8 cellular contexts compared by ENCODE assay signal in the genomic region with DNA sequence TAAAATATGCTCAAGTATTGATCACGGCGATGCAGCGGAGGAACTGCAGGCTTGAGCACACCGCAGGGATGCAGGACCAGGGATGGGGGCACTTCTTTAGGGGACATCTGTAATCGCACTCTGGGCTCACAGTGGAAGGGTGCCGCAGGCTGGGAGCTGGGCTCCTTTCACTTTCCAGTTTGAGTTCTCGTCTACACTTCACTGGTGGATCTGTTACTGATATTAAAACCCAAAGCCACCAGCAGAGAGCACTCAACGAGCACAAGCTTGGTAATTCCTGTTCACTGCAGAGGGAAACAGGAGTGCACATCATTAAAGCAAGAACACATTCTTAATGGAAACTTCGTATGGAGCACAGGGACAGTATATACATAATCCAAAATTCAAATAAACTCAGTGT.
DNase-seq lines count a peak whose midpoint lies in the region; ATAC-seq and TF ChIP-seq lines count a peak whose summit lies in the region.

No MANE protein-coding gene starts in this region.

- H2AFZ ChIP-seq in IMR-90 (replicated peaks; ENCODE audit: low read length, poor library complexity) = peak overlapping the region; percentile 71

- ATAC-seq in IMR-90 (ENCODE audit: low read depth) (peak; percentile 76), GM21576 (IDR thresholded peaks at IDR 0.05; ENCODE audit: unreplicated experiment) (no peak)

- no peaks in the 10 kb centered on the region for H3K27me3 ChIP-seq in IMR-90 (ENCODE audit: control insufficient read depth, insufficient read depth, low read length)
- H3K27me3 ChIP-seq in adrenal gland = no peaks in the 10 kb centered on the region
- H3K27me3 ChIP-seq in thyroid gland = no peaks in the 10 kb centered on the region

- H3K4ac ChIP-seq in IMR-90 (ENCODE audit: low read depth, low read length) = peak overlapping the region; percentile 37

- no peaks in the 10 kb centered on the region for H3K9me3 ChIP-seq in IMR-90 (ENCODE audit: control insufficient read depth, insufficient read depth, low read length)
- H3K9me3 ChIP-seq in adrenal gland (replicated peaks in 1 of 3) = no peaks in the 10 kb centered on the region
- no peaks in the 10 kb centered on the region for H3K9me3 ChIP-seq in thyroid gland

- peak; percentile 37 for TF ChIP-seq CTCF in 22Rv1 (IDR thresholded peaks at IDR 0.05)
- TF ChIP-seq CTCF in GM13976 (IDR thresholded peaks at IDR 0.05; ENCODE audit: borderline replicate concordance, control extremely low read depth, extremely low read depth, insufficient read depth, missing control alignments) = no peak
- TF ChIP-seq CTCF in IMR-90 (conservative IDR thresholded peaks at IDR 0.05; ENCODE audit: low read depth, low read length) = peak; percentile 67
- peak; percentile 30 to 68 (median 50) for TF ChIP-seq CTCF in adrenal gland (IDR thresholded peaks at IDR 0.05)
- peak in 4 of 6 experiments; percentile 37 to 58 (median 50) for TF ChIP-seq CTCF in thyroid gland (IDR thresholded peaks at IDR 0.05)

- H2AK9ac ChIP-seq in IMR-90 (replicated peaks; ENCODE audit: low read depth, low read length, poor library complexity) = no peak overlapping the region

- peak; percentile 77 for TF ChIP-seq RAD21 in IMR-90 (IDR thresholded peaks at IDR 0.05; ENCODE audit: low read length)

- peaks cover 12 to 58% of the 10 kb centered on the region in 2 experiments for H3K79me1 ChIP-seq in IMR-90 (ENCODE audit: low read depth in 1 of 2, low read length in 2 of 2)

- H3K27ac ChIP-seq in 22Rv1 = no peak overlapping the region
- H3K27ac ChIP-seq in IMR-90 (ENCODE audit: insufficient read depth, low read length) = no peak overlapping the region
- peak overlapping the region in 1 of 5 donors; percentile 53 for H3K27ac ChIP-seq in adrenal gland
- no peak overlapping the region for H3K27ac ChIP-seq in thyroid gland

- no peak overlapping the region for H3K4me3 ChIP-seq in IMR-90 (ENCODE audit: insufficient read depth, low read depth, low read length)
- no peak overlapping the region for H3K4me3 ChIP-seq in adrenal gland
- no peak overlapping the region for H3K4me3 ChIP-seq in thyroid gland (replicated peaks in 1 of 3)

- H4K20me1 ChIP-seq in IMR-90 (ENCODE audit: insufficient read depth, low read length) = peaks cover 26% of the 10 kb centered on the region

- POLR2A ChIA-PET in IMR-90 (lab: Charles Lee; ENCODE audit: unreplicated experiment) = no interaction called here

- no peak overlapping the region for H2BK20ac ChIP-seq in IMR-90 (ENCODE audit: low read depth, low read length)

- H3K9ac ChIP-seq in IMR-90 (ENCODE audit: low read depth, low read length) = peak overlapping the region; percentile 42; the same call in 1 of the 2 replicates

- peaks cover 2% of the 10 kb centered on the region; the same call in 1 of the 2 replicates for H3K9me1 ChIP-seq in IMR-90 (ENCODE audit: insufficient read depth, low read length)

- H3K18ac ChIP-seq in IMR-90 (ENCODE audit: low read depth, low read length) = no peak overlapping the region

- H2BK120ac ChIP-seq in IMR-90 (ENCODE audit: low read depth, low read length) = 0 out of 2 replicates have a peak overlapping the region, but pooled peaks have one; percentile 38

- no peaks in the 10 kb centered on the region for H3K36me3 ChIP-seq in IMR-90 (ENCODE audit: control insufficient read depth, insufficient read depth, low read length)
- H3K36me3 ChIP-seq in adrenal gland (replicated peaks in 1 of 2) = no peaks in the 10 kb centered on the region
- no peaks in the 10 kb centered on the region for H3K36me3 ChIP-seq in thyroid gland

- BruUV-seq in IMR-90 (replicated peaks; lab: Mats Ljungman, UMichigan) = no TSS peak

- peak overlapping the region; percentile 45; the same call in 1 of the 2 replicates for H2AK5ac ChIP-seq in IMR-90 (ENCODE audit: low read depth, low read length)

- H4K5ac ChIP-seq in IMR-90 (ENCODE audit: low read depth, low read length) = no peak overlapping the region

- H3K4me1 ChIP-seq in IMR-90 (ENCODE audit: control insufficient read depth, insufficient read depth, low read length) = peaks cover 9% of the 10 kb centered on the region
- H3K4me1 ChIP-seq in adrenal gland (replicated peaks in 1 of 2) = peaks cover 0 to 25% of the 10 kb centered on the region in 2 donors
- H3K4me1 ChIP-seq in thyroid gland = peaks cover 28 to 57% of the 10 kb centered on the region in 2 donors

- no peak overlapping the region for H2BK15ac ChIP-seq in IMR-90 (ENCODE audit: low read depth, low read length)

- peak; percentile 44 for DNase-seq in GM13976 (ENCODE audit: low spot score)
- peak; percentile 78 for DNase-seq in IMR-90
- DNase-seq in adrenal gland = peak; percentile 40 to 79 (median 56)
- peak; percentile 36 for DNase-seq in iPS-NIHi11 (ENCODE audit: low spot score)
- peak; percentile 43 to 49 for DNase-seq in thyroid gland
- no peak for DNase-seq in cortex of kidney (lab: John Stamatoyannopoulos, UW)

- in situ Hi-C loops in GM13976 (cut with MboI; ENCODE audit: low sequenced_read_pairs, unreplicated experiment) = no loop called here
- in situ Hi-C loops in IMR-90 (cut with MboI; ENCODE audit: low sequenced_read_pairs) = no loop called here

- H3K4me2 ChIP-seq in IMR-90 (ENCODE audit: low read depth, low read length) = peak overlapping the region; percentile 70

- peak overlapping the region in 1 of 2 experiments; percentile 32; a peak in 1 of 4 replicates for H4K8ac ChIP-seq in IMR-90 (ENCODE audit: low read depth in 2 of 2, low read length in 2 of 2)

- H4K91ac ChIP-seq in IMR-90 (ENCODE audit: insufficient read depth, low read depth, low read length) = no peak overlapping the region

- dilution Hi-C loops in IMR-90 (cut with HindIII; ENCODE audit: low sequenced_read_pairs, unreplicated experiment) = no loop called here

- no peak overlapping the region for H3K23ac ChIP-seq in IMR-90 (ENCODE audit: low read depth, low read length)

- intact Hi-C loops in IMR-90 (cut with micrococcal nuclease) (loop anchor here (2.0 to 10.0 kb wide), 4 partner anchors 57 to 303 kb away; no protein-coding TSS in a partner anchor), adrenal gland (cut with DNase I) (loop anchor here in 1 of 2 donors (10.0 kb wide), 2 partner anchors 59 to 91 kb away; a partner anchor contains a TSS), thyroid gland (cut with DNase I) (no loop called here)

- no peak overlapping the region for H3K56ac ChIP-seq in IMR-90 (ENCODE audit: extremely low read depth, insufficient read depth, low read length)

- no peak for TF ChIP-seq POLR2A in IMR-90 (IDR thresholded peaks at IDR 0.05; ENCODE audit: low read depth, low read length)
- no peak for TF ChIP-seq POLR2A in adrenal gland (IDR thresholded peaks at IDR 0.05)
- no peak for TF ChIP-seq POLR2A in thyroid gland (IDR thresholded peaks at IDR 0.05)

- CTCF ChIA-PET in IMR-90 (lab: Yijun Ruan, JAX) = interaction anchor here (0.5 to 2.2 kb wide), 17 partner anchors 9 to 393 kb away, joined by 3 to 10 read pairs (median 4); a partner anchor contains a TSS

- WGBS in IMR-90 (ENCODE audit: extremely low coverage in 2 of 2, insufficient read length in 1 of 2), 2 experiments = 50% methylated on average over 3 of the region's 9 CpGs; no CpG with 5 or more reads in 1 of the 2 experiments
- WGBS in adrenal gland, 4 donors = 33 to 53% (median 45%) methylated on average over 7 to 9 of the region's 9 CpGs
- WGBS in thyroid gland, 2 donors = 58 to 65% methylated on average over 9 of the region's 9 CpGs

- no peak overlapping the region for H2BK5ac ChIP-seq in IMR-90 (ENCODE audit: low read depth, low read length, poor library complexity, severe bottlenecking)

- H3K14ac ChIP-seq in IMR-90 (replicated peaks; ENCODE audit: low read depth, low read length) = peak overlapping the region; percentile 62; the same call in 1 of the 2 replicates

TF ChIP-seq in IMR-90, 13 proteins besides CTCF, POLR2A, EP300 and RAD21:
- TF ChIP-seq CEBPB (IDR thresholded peaks at IDR 0.05; ENCODE audit: low read depth, low read length) (no peak), SMC3 (IDR thresholded peaks at IDR 0.05; ENCODE audit: low read depth, low read length) (peak; percentile 67)
